Comparison of ENCODE assay signal across 11 cellular contexts in genomic region chr13:27203854-27204253, GRCh38. TPM values are rescaled to one million over a fixed set of nuclear protein-coding genes. Genes with fewer than 3 reads are reported as not detected.
A peak's percentile ranks its signal among the peaks of the same experiment; 100 is the strongest.
DNase-seq lines count a peak whose midpoint lies in the region; ATAC-seq, FAIRE-seq and TF ChIP-seq lines count a peak whose summit lies in the region.
"Had no signal": no experiment of that assay in that cellular context is flagged by ENCODE, and none has a peak within 500 bp of the region (broad histone marks: within the 10 kb centered on the region; RNA-seq: fewer than 3 reads in every experiment).

No MANE protein-coding gene starts in this region.

- H4K8ac ChIP-seq in IMR-90 (ENCODE audit: low read depth in 2 of 2, low read length in 2 of 2): no peak overlapping the region

- intact Hi-C loops in IMR-90 (cut with micrococcal nuclease) (no loop called here), K562 (cut with micrococcal nuclease) (loop anchor here (1.0 kb wide), 1 partner anchor 78 kb away; no protein-coding TSS in a partner anchor)

- WGBS in IMR-90 (ENCODE audit: extremely low coverage in 2 of 2, insufficient read length in 1 of 2), 2 experiments: no CpG with 5 or more reads among the region's 3 CpGs
- WGBS in K562 (ENCODE audit: insufficient coverage, low coverage, missing lambda C conversion rate): 36% methylated on average over 3 of the region's 3 CpGs

- no peaks in the 10 kb centered on the region for H3K79me1 ChIP-seq in IMR-90 (ENCODE audit: low read depth in 1 of 2, low read length in 2 of 2)

- no peak overlapping the region for H3K4ac ChIP-seq in IMR-90 (ENCODE audit: low read depth, low read length)

- no peak overlapping the region for H2AK5ac ChIP-seq in IMR-90 (ENCODE audit: low read depth, low read length)

- H3K27ac ChIP-seq in C4-2B: no peak overlapping the region
- no peak overlapping the region for H3K27ac ChIP-seq in IMR-90 (ENCODE audit: insufficient read depth, low read length)
- H3K27ac ChIP-seq in K562 (ENCODE audit: extremely low read depth, low read depth, low read length): no peak overlapping the region
- H3K27ac ChIP-seq: upper lobe of left lung had no signal

- H2AK9ac ChIP-seq in IMR-90 (replicated peaks; ENCODE audit: low read depth, low read length, poor library complexity): no peak overlapping the region

- peak; percentile 39 for TF ChIP-seq RAD21 in IMR-90 (IDR thresholded peaks at IDR 0.05; ENCODE audit: low read length)
- peak; percentile 41 to 76 for TF ChIP-seq RAD21 in K562 (CRISPR knock-in tag; conservative IDR thresholded peaks at IDR 0.05 in 1 of 2, IDR thresholded peaks at IDR 0.05 in 1 of 2)

- no peak for TF ChIP-seq POLR2A in IMR-90 (IDR thresholded peaks at IDR 0.05; ENCODE audit: low read depth, low read length)
- no peak for TF ChIP-seq POLR2A in K562 (conservative IDR thresholded peaks at IDR 0.05)

- no peaks in the 10 kb centered on the region for H3K9me3 ChIP-seq in IMR-90 (ENCODE audit: control insufficient read depth, insufficient read depth, low read length)
- no peaks in the 10 kb centered on the region for H3K9me3 ChIP-seq in K562 (replicated peaks; ENCODE audit: control insufficient read depth, insufficient read depth, low read depth, low read length)
- H3K9me3 ChIP-seq: upper lobe of left lung had no signal

- H3K9me1 ChIP-seq in IMR-90 (ENCODE audit: insufficient read depth, low read length): no peaks in the 10 kb centered on the region
- H3K9me1 ChIP-seq in K562 (ENCODE audit: control insufficient read depth, insufficient read depth, low read length): no peaks in the 10 kb centered on the region

- H3K56ac ChIP-seq in IMR-90 (ENCODE audit: extremely low read depth, insufficient read depth, low read length): no peak overlapping the region

- no peak overlapping the region for H2AFZ ChIP-seq in IMR-90 (replicated peaks; ENCODE audit: low read length, poor library complexity)
- peak overlapping the region; percentile 74 for H2AFZ ChIP-seq in K562 (ENCODE audit: low read depth, low read length)

- H3K4me1 ChIP-seq in IMR-90 (ENCODE audit: control insufficient read depth, insufficient read depth, low read length): no peaks in the 10 kb centered on the region
- peaks cover 0 to 4% of the 10 kb centered on the region in 2 experiments; a peak in 3 of 5 replicates for H3K4me1 ChIP-seq in K562 (replicated peaks in 1 of 2; ENCODE audit: control insufficient read depth in 2 of 2, insufficient read depth in 2 of 2, low read length in 2 of 2)
- H3K4me1 ChIP-seq: upper lobe of left lung had no signal

- dilution Hi-C loops in IMR-90 (cut with HindIII; ENCODE audit: low sequenced_read_pairs, unreplicated experiment): no loop called here

- POLR2A ChIA-PET in IMR-90 (lab: Charles Lee; ENCODE audit: unreplicated experiment): no interaction called here
- POLR2A ChIA-PET in K562 (lab: Yijun Ruan, JAX): interaction anchor here (0.6 kb wide), 1 partner anchor 75 kb away, joined by 3 read pairs; no protein-coding TSS in a partner anchor

- FAIRE-seq in K562 (lab: Jason Lieb, UNC): peak; percentile 32
- FAIRE-seq: astrocyte had no signal

- H3K23ac ChIP-seq in IMR-90 (ENCODE audit: low read depth, low read length): no peak overlapping the region

- H2BK120ac ChIP-seq in IMR-90 (ENCODE audit: low read depth, low read length): no peak overlapping the region

- in situ Hi-C loops in IMR-90 (cut with MboI; ENCODE audit: low sequenced_read_pairs) (no loop called here), K562 (cut with MboI) (no loop called here)

- no peak overlapping the region for H3K14ac ChIP-seq in IMR-90 (replicated peaks; ENCODE audit: low read depth, low read length)

- H4K20me1 ChIP-seq in IMR-90 (ENCODE audit: insufficient read depth, low read length) (no peaks in the 10 kb centered on the region), K562 (replicated peaks; ENCODE audit: control insufficient read depth, insufficient read depth, low read length) (no peaks in the 10 kb centered on the region)

- peak; percentile 19 for TF ChIP-seq CTCF in C4-2B (conservative IDR thresholded peaks at IDR 0.05)
- TF ChIP-seq CTCF in IMR-90 (conservative IDR thresholded peaks at IDR 0.05; ENCODE audit: low read depth, low read length): 0 out of 2 replicates have a peak, but pooled peaks have one; percentile 23
- peak; percentile 38 to 48 (median 44); a peak in 5 of 6 replicates for TF ChIP-seq CTCF in K562 (IDR thresholded peaks at IDR 0.05 in 2 of 3, conservative IDR thresholded peaks at IDR 0.05 in 1 of 3; ENCODE audit: insufficient read depth in 2 of 3, low read depth in 1 of 3, low read length in 3 of 3)

- H3K9ac ChIP-seq in IMR-90 (ENCODE audit: low read depth, low read length) (no peak overlapping the region), K562 (ENCODE audit: insufficient read depth in 1 of 2, low read depth in 2 of 2, low read length in 2 of 2) (no peak overlapping the region)

- H3K4me3 ChIP-seq in IMR-90 (ENCODE audit: insufficient read depth, low read depth, low read length) (no peak overlapping the region), K562 (no peak overlapping the region)
- H3K4me3 ChIP-seq: upper lobe of left lung had no signal

- no peak for TF ChIP-seq EP300 in K562 (IDR thresholded peaks at IDR 0.05; ENCODE audit: low read length)

- DNase-seq in IMR-90 (peak; percentile 31), K562 (ENCODE audit: extremely low read depth in 1 of 4, low spot score in 3 of 4) (peak in 1 of 4 experiments; percentile 42), inferior parietal cortex (ENCODE audit: extremely low spot score) (peak; percentile 11), ureter (ENCODE audit: low spot score) (no peak), OCI-M2 (lab: John Stamatoyannopoulos, UW; ENCODE audit: unreplicated experiment) (no peak)
- no peak for DNase-seq in activated CD4-positive, alpha-beta T cell treated with anti-CD3 and anti-CD28 coated beads, Interleukin-2, amount 50 U/mL, for 48 hours
- DNase-seq: DMS79, upper lobe of left lung had no signal

- CTCF ChIA-PET in IMR-90 (lab: Yijun Ruan, JAX): interaction anchor here (1.1 kb wide), 1 partner anchor 257 kb away, joined by 3 read pairs; no protein-coding TSS in a partner anchor
- CTCF ChIA-PET in K562 (lab: Yijun Ruan, JAX; ENCODE audit: low intra/inter-chr PET ratio): no interaction called here

- no peaks in the 10 kb centered on the region for H3K79me2 ChIP-seq in K562 (ENCODE audit: control insufficient read depth, insufficient read depth, low read length)

- H3K36me3 ChIP-seq in IMR-90 (ENCODE audit: control insufficient read depth, insufficient read depth, low read length) (no peaks in the 10 kb centered on the region), K562 (ENCODE audit: control insufficient read depth, insufficient read depth, low read length) (no peaks in the 10 kb centered on the region)
- H3K36me3 ChIP-seq: upper lobe of left lung had no signal

- ATAC-seq in IMR-90 (ENCODE audit: low read depth): peak; percentile 44; the same call in 1 of the 2 replicates
- ATAC-seq in K562: peak; percentile 82
- ATAC-seq in HG03442 (IDR thresholded peaks at IDR 0.05; ENCODE audit: unreplicated experiment): no peak

- H2BK15ac ChIP-seq in IMR-90 (ENCODE audit: low read depth, low read length): no peak overlapping the region

- no peaks in the 10 kb centered on the region for H3K27me3 ChIP-seq in IMR-90 (ENCODE audit: control insufficient read depth, insufficient read depth, low read length)
- no peaks in the 10 kb centered on the region for H3K27me3 ChIP-seq in K562 (ENCODE audit: control insufficient read depth in 2 of 2, insufficient read depth in 2 of 2, low read length in 2 of 2)
- H3K27me3 ChIP-seq: upper lobe of left lung had no signal

- no peak overlapping the region for H4K91ac ChIP-seq in IMR-90 (ENCODE audit: insufficient read depth, low read depth, low read length)

- H2BK20ac ChIP-seq in IMR-90 (ENCODE audit: low read depth, low read length): no peak overlapping the region

- H4K5ac ChIP-seq in IMR-90 (ENCODE audit: low read depth, low read length): no peak overlapping the region

- BruUV-seq in IMR-90 (replicated peaks; lab: Mats Ljungman, UMichigan) (no TSS peak), K562 (replicated peaks; lab: Mats Ljungman, UMichigan) (no TSS peak)

- no peak overlapping the region for H3K18ac ChIP-seq in IMR-90 (ENCODE audit: low read depth, low read length)

- H2BK5ac ChIP-seq in IMR-90 (ENCODE audit: low read depth, low read length, poor library complexity, severe bottlenecking): no peak overlapping the region

- H3K4me2 ChIP-seq in IMR-90 (ENCODE audit: low read depth, low read length): no peak overlapping the region
- peak overlapping the region; percentile 1; the same call in 1 of the 2 replicates for H3K4me2 ChIP-seq in K562 (ENCODE audit: insufficient read depth, low read length)

RNA-seq across cellular contexts. Expression of gene USP12, which starts 32.2 kb away (rescaled TPM):
- total RNA-seq in IMR-90 (2012; rRNA removed) (16.5 and 27.2 TPM in 2 replicates), K562 (2014; rRNA removed) (7.8 and 8.9 TPM in 2 replicates), K562 (2014; rRNA removed; fragmentation: Illumina TruSeq; extraction: Trizol) (17.2 and 18.1 TPM in 2 replicates), K562 (2015; rRNA removed; fragmentation: Illumina TruSeq; extraction: Trizol) (11.1 and 13.3 TPM in 2 replicates), K562 (2021) (12.7 and 13.1 TPM in 2 replicates), ureter (25.5 TPM)
- polyA plus RNA-seq in IMR-90 (2012; rRNA removed) (7.8 and 11.8 TPM in 2 replicates), K562 (2011; rRNA removed) (13.8 and 20.5 TPM in 2 replicates), K562 (2014; fragmentation: Illumina TruSeq; extraction: Trizol) (11.7 and 15.3 TPM in 2 replicates), K562 (2014; fragmentation: Nextera tagmentation; extraction: Ambion mirVana) (1 to 10 TPM; 1.8 to 5.1 TPM), K562 (2014; rRNA removed) (11.0 and 14.0 TPM in 2 replicates)
- polyA plus RNA-seq in IMR-90 (2012; cell fraction: cytosol; rRNA removed): 1.1 and 4.1 TPM in 2 replicates
- polyA plus RNA-seq in IMR-90 (2012; cell fraction: nucleus; rRNA removed; ENCODE audit: low replicate concordance): 0.81 and 8.1 TPM in 2 replicates
- total RNA-seq in K562 (2011; cell fraction: chromatin; rRNA removed; ENCODE audit: low replicate concordance): 13.2 and 38.3 TPM in 2 replicates
- total RNA-seq in K562 (2011; cell fraction: nucleolus; rRNA removed): 9.5 and 10.5 TPM in 2 replicates
- total RNA-seq in K562 (2011; cell fraction: nucleoplasm; rRNA removed): 21.6 and 39.0 TPM in 2 replicates
- 2.3 and 4.2 TPM in 2 replicates for polyA plus RNA-seq in K562 (2011; cell fraction: cytosol; rRNA removed)
- 7.5 and 8.8 TPM in 2 replicates for polyA plus RNA-seq in K562 (2011; cell fraction: nucleus; rRNA removed)
- polyA plus RNA-seq in K562 (2012): 12.3 and 14.4 TPM in 2 replicates
- polyA minus RNA-seq in K562 (2011; rRNA and poly(A)+ RNA removed): 18.9 and 19.8 TPM in 2 replicates
- 4.2 and 6.3 TPM in 2 replicates for polyA minus RNA-seq in K562 (2011; cell fraction: cytosol; rRNA and poly(A)+ RNA removed)
- polyA minus RNA-seq in K562 (2011; cell fraction: nucleus; rRNA and poly(A)+ RNA removed): 11.3 and 17.3 TPM in 2 replicates

RNA-seq across cellular contexts. Expression of gene RPL21, which starts 47.5 kb away (rescaled TPM):
- 1,160 and 1,364 TPM in 2 replicates for total RNA-seq in IMR-90 (2012; rRNA removed)
- polyA plus RNA-seq in IMR-90 (2012; rRNA removed): 912 and 966 TPM in 2 replicates
- 476 and 972 TPM in 2 replicates for polyA plus RNA-seq in IMR-90 (2012; cell fraction: cytosol; rRNA removed)
- 66.0 and 616 TPM in 2 replicates for polyA plus RNA-seq in IMR-90 (2012; cell fraction: nucleus; rRNA removed; ENCODE audit: low replicate concordance)
- total RNA-seq in K562 (2011; cell fraction: chromatin; rRNA removed; ENCODE audit: low replicate concordance): 116 and 190 TPM in 2 replicates
- total RNA-seq in K562 (2011; cell fraction: nucleolus; rRNA removed): 265 and 279 TPM in 2 replicates
- 405 and 605 TPM in 2 replicates for total RNA-seq in K562 (2011; cell fraction: nucleoplasm; rRNA removed)
- 622 and 852 TPM in 2 replicates for total RNA-seq in K562 (2014; rRNA removed)
- total RNA-seq in K562 (2014; rRNA removed; fragmentation: Illumina TruSeq; extraction: Trizol): 2,222 and 2,441 TPM in 2 replicates
- total RNA-seq in K562 (2015; rRNA removed; fragmentation: Illumina TruSeq; extraction: Trizol): 2,046 and 2,206 TPM in 2 replicates
- 934 and 1,064 TPM in 2 replicates for total RNA-seq in K562 (2021)
- 1,361 and 1,676 TPM in 2 replicates for polyA plus RNA-seq in K562 (2011; rRNA removed)
- polyA plus RNA-seq in K562 (2011; cell fraction: cytosol; rRNA removed): 259 and 574 TPM in 2 replicates
- 235 and 462 TPM in 2 replicates for polyA plus RNA-seq in K562 (2011; cell fraction: nucleus; rRNA removed)
- 1,432 and 2,024 TPM in 2 replicates for polyA plus RNA-seq in K562 (2012)
- 1,618 and 2,053 TPM in 2 replicates for polyA plus RNA-seq in K562 (2014; fragmentation: Illumina TruSeq; extraction: Trizol)
- polyA plus RNA-seq in K562 (2014; fragmentation: Nextera tagmentation; extraction: Ambion mirVana): 1,000 to 10,000 TPM; 3,327 to 4,203 TPM
- polyA plus RNA-seq in K562 (2014; rRNA removed): 1,075 and 1,122 TPM in 2 replicates
- polyA minus RNA-seq in K562 (2011; rRNA and poly(A)+ RNA removed): 292 and 325 TPM in 2 replicates
- polyA minus RNA-seq in K562 (2011; cell fraction: cytosol; rRNA and poly(A)+ RNA removed): 160 and 201 TPM in 2 replicates
- polyA minus RNA-seq in K562 (2011; cell fraction: nucleus; rRNA and poly(A)+ RNA removed): 137 and 395 TPM in 2 replicates
- total RNA-seq in ureter: 1,153 TPM

Comparison
In these comparisons a context has a peak if more than half of its experiments do, and no peak if none do; other contexts are left out.
1. DNase-seq: peak in IMR-90 (single experiment) and inferior parietal cortex (single experiment); none in ureter (single experiment), activated CD4-positive, alpha-beta T cell treated with anti-CD3 and anti-CD28 coated beads, Interleukin-2, amount 50 U/mL, for 48 hours (0 of 2) and OCI-M2 (single experiment).
2. Peak in every context shown above with its lines, with median percentiles within 50 percentile points of each other: CTCF ChIP-seq.